Comparison of ENCODE assay signal across 9 cellular contexts in genomic region chr19:48632692-48633147, GRCh38. TPM values are rescaled to one million over a fixed set of nuclear protein-coding genes. Genes with fewer than 3 reads are reported as not detected.
DNase-seq lines count a peak whose midpoint lies in the region; ATAC-seq and TF ChIP-seq lines count a peak whose summit lies in the region.
"Had no signal": no experiment of that assay in that cellular context is flagged by ENCODE, and none has a peak within 500 bp of the region (broad histone marks: within the 10 kb centered on the region; RNA-seq: fewer than 3 reads in every experiment).

No MANE protein-coding gene starts in this region.

- H3K36me3 Mint-ChIP-seq in osteocyte (ENCODE audit: unreplicated experiment) = peaks cover 7% of the 10 kb centered on the region

- H3K9me3 ChIP-seq in DND-41 (ENCODE audit: insufficient read depth, low read length, severe bottlenecking) (no peaks in the 10 kb centered on the region), OCI-LY3 (ENCODE audit: insufficient read depth, low read length) (no peaks in the 10 kb centered on the region)

- H3K4me1 ChIP-seq in DND-41 (ENCODE audit: insufficient read depth, low read length) (peaks cover 44% of the 10 kb centered on the region), OCI-LY3 (ENCODE audit: low read length) (peaks cover 33% of the 10 kb centered on the region)

- TF ChIP-seq CTCF in DND-41 (IDR thresholded peaks at IDR 0.05; ENCODE audit: borderline replicate concordance, extremely low read depth, low read length, poor library complexity, severe bottlenecking) = no peak
- TF ChIP-seq CTCF in OCI-LY3 (IDR thresholded peaks at IDR 0.05; ENCODE audit: low read depth, low read length) = no peak
- no peak for TF ChIP-seq CTCF in dorsolateral prefrontal cortex (IDR thresholded peaks at IDR 0.05 in 54 of 56, conservative IDR thresholded peaks at IDR 0.05 in 2 of 56; ENCODE audit: low read depth in 1 of 56, partially characterized antibody in 56 of 56)
- no peak for TF ChIP-seq CTCF in osteocyte (IDR thresholded peaks at IDR 0.05)

- intact Hi-C loops in dorsolateral prefrontal cortex (cut with DNase I) = loop anchor here in 1 of 2 donors (10.0 kb wide), 1 partner anchor 332 kb away; the partner anchor contains the start of gene FTL

- peak overlapping the region; percentile 14; the same call in 1 of the 2 replicates for H3K9ac ChIP-seq in DND-41 (ENCODE audit: low read depth, low read length)
- no peak overlapping the region for H3K9ac ChIP-seq in OCI-LY3 (ENCODE audit: low read length)

- peak overlapping the region; percentile 82 for H3K27ac ChIP-seq in DND-41 (ENCODE audit: low read length)
- peak overlapping the region; percentile 76 for H3K27ac ChIP-seq in OCI-LY3 (ENCODE audit: low read length)
- H3K27ac ChIP-seq in dorsolateral prefrontal cortex = peak overlapping the region in 42 of 59 donors; percentile 4 to 99 (median 94)

- H3K4me3 ChIP-seq in DND-41 (ENCODE audit: low read depth in 1 of 2, low read length in 2 of 2) (no peak overlapping the region), OCI-LY3 (ENCODE audit: low read length) (peak overlapping the region; percentile 77; the same call in 1 of the 2 replicates), dorsolateral prefrontal cortex (peak overlapping the region in 4 of 59 donors; percentile 75 to 90 (median 90))

- DNase-seq in DND-41 (no peak), dorsolateral prefrontal cortex (no peak), osteocyte (ENCODE audit: extremely low spot score, unreplicated experiment) (no peak), C1 segment of cervical spinal cord (lab: John Stamatoyannopoulos, UW) (no peak), pons (ENCODE audit: low spot score) (no peak), germinal center (ENCODE audit: low spot score) (no peak)
- DNase-seq: NCI-H510A treated with DMSO at 0.1 percent for 48 hours had no signal

- H3K4me2 ChIP-seq in DND-41 (ENCODE audit: insufficient read depth, low read length) (0 out of 2 replicates have a peak overlapping the region, but pooled peaks have one; percentile 85), OCI-LY3 (ENCODE audit: low read length) (peak overlapping the region; percentile 95)

- H3K4me3 Mint-ChIP-seq in osteocyte (ENCODE audit: unreplicated experiment) = no peak overlapping the region

- no peaks in the 10 kb centered on the region for H3K27me3 Mint-ChIP-seq in osteocyte (ENCODE audit: unreplicated experiment)

- no peak for ATAC-seq in DND-41 (ENCODE audit: insufficient read depth, low read depth)
- no peak for ATAC-seq in HG03025 (IDR thresholded peaks at IDR 0.05; ENCODE audit: low FRiP score, unreplicated experiment)

- peaks cover 71% of the 10 kb centered on the region for H3K4me1 Mint-ChIP-seq in osteocyte (ENCODE audit: unreplicated experiment)

- H3K27me3 ChIP-seq in DND-41 (ENCODE audit: insufficient read depth, low read length, poor library complexity) (no peaks in the 10 kb centered on the region), OCI-LY3 (ENCODE audit: low read depth, low read length) (no peaks in the 10 kb centered on the region), dorsolateral prefrontal cortex (no peaks in the 10 kb centered on the region)

- H2AFZ ChIP-seq in DND-41 (ENCODE audit: low read depth, low read length) (no peak overlapping the region), OCI-LY3 (ENCODE audit: low read depth, low read length) (no peak overlapping the region)

- H3K79me2 ChIP-seq in DND-41 (ENCODE audit: insufficient read depth, low read length) (peaks cover 18% of the 10 kb centered on the region), OCI-LY3 (ENCODE audit: low read length) (peaks cover 16% of the 10 kb centered on the region)

- H3K36me3 ChIP-seq in DND-41 (ENCODE audit: insufficient read depth, low read length) (peaks cover 51% of the 10 kb centered on the region), OCI-LY3 (replicated peaks; ENCODE audit: low read depth, low read length) (peaks cover 18% of the 10 kb centered on the region)

- H3K9me3 Mint-ChIP-seq in osteocyte (ENCODE audit: unreplicated experiment) = no peaks in the 10 kb centered on the region

- peak overlapping the region; percentile 93 for H3K27ac Mint-ChIP-seq in osteocyte (ENCODE audit: unreplicated experiment)

- H4K20me1 ChIP-seq in DND-41 (ENCODE audit: insufficient read depth, low read length) = peaks cover 11% of the 10 kb centered on the region
- H4K20me1 ChIP-seq in OCI-LY3 (ENCODE audit: insufficient read depth, low read length) = no peaks in the 10 kb centered on the region

RNA-seq across cellular contexts. Expression of gene DBP, which starts 4.5 kb away (rescaled TPM):
- 10 to 100 TPM; 24.9 to 77.5 (median 41.6) TPM for total RNA-seq in dorsolateral prefrontal cortex
- 18.5 and 20.3 TPM in 2 replicates for total RNA-seq in osteocyte

RNA-seq across cellular contexts. Expression of gene CA11, which starts 13.3 kb away (rescaled TPM):
- total RNA-seq in dorsolateral prefrontal cortex = 100 to 1,000 TPM; 107 to 396 (median 272) TPM
- 34.2 and 40.7 TPM in 2 replicates for total RNA-seq in osteocyte

RNA-seq across cellular contexts. Expression of gene SPHK2, which starts 13.4 kb away (rescaled TPM):
- total RNA-seq in dorsolateral prefrontal cortex = 10 to 100 TPM; 40.7 to 88.8 (median 62.5) TPM
- total RNA-seq in osteocyte = 34.4 and 34.7 TPM in 2 replicates

RNA-seq across cellular contexts. Expression of gene RPL18, which starts 13.7 kb away (rescaled TPM):
- 100 to 1,000 TPM; 354 to 681 (median 462) TPM for total RNA-seq in dorsolateral prefrontal cortex
- 1,287 and 1,310 TPM in 2 replicates for total RNA-seq in osteocyte

RNA-seq across cellular contexts. Expression of gene FAM83E, which starts 17.8 kb away (rescaled TPM):
- total RNA-seq in dorsolateral prefrontal cortex (1 to 10 TPM in 13 of 120 experiments, under 1 TPM in 18, not detected in 89; 0.25 to 2.6 (median 0.96) TPM), osteocyte (1.1 and 1.3 TPM in 2 replicates)
